Comparison of ENCODE assay signal across 21 cellular contexts in the genomic region with DNA sequence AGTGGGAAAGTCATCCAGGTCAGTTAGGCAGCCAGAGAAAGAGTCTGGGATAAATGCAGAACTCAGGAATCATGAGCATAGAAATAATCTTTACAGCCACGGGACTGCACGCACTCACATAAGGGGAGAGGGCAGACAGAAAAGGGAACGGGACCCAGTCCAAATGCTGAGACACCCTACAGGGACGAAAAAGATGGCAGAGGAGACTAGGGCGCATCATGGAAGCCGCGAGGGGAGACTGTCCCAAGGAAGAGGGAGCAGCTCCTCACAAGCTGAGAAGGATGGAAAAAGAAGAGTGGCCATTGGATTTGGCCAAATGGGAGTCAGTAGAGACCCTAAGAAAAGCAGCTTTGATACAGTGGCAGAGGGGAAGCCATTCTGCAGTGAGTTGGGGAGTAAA.
DNase-seq lines count a peak whose midpoint lies in the region; ATAC-seq lines count a peak whose summit lies in the region.
"Had no signal": no experiment of that assay in that cellular context is flagged by ENCODE, and none has a peak within 500 bp of the region (broad histone marks: within the 10 kb centered on the region; RNA-seq: fewer than 3 reads in every experiment).

No MANE protein-coding gene starts in this region.

- H3K36me3 ChIP-seq in CD4-positive, CD25-positive, alpha-beta regulatory T cell (ENCODE audit: control insufficient read depth, insufficient read depth, low read length) = no peaks in the 10 kb centered on the region
- H3K36me3 ChIP-seq: BE2C; BLaER1 treated with 17β-estradiol and CSF1 and Interleukin-3, amounts not matched to agents 10 nM and 100 nM had no signal

- H3K27ac Mint-ChIP-seq in CD4-positive, CD25-positive, alpha-beta regulatory T cell = peak overlapping the region in 2 of 3 donors; percentile 76 to 90
- H3K27ac Mint-ChIP-seq in activated T-helper 17 cell treated with anti-CD3 and anti-CD28 coated beads, Interleukin-2, amount 50 U/mL, for 72 hours = peak overlapping the region; percentile 32
- H3K27ac Mint-ChIP-seq in T-helper 2 cell treated with Interferon-gamma antibody and Interleukin-4, amounts not matched to agents 5 μg/mL and 100 μg/mL, for 36 hours = no peak overlapping the region
- H3K27ac Mint-ChIP-seq: GM23338, H9 had no signal

- no peaks in the 10 kb centered on the region for H3K27me3 Mint-ChIP-seq in CD4-positive, CD25-positive, alpha-beta regulatory T cell
- H3K27me3 Mint-ChIP-seq in activated T-helper 17 cell treated with anti-CD3 and anti-CD28 coated beads, Interleukin-2, amount 50 U/mL, for 72 hours = no peaks in the 10 kb centered on the region
- H3K27me3 Mint-ChIP-seq in T-helper 2 cell treated with Interferon-gamma antibody and Interleukin-4, amounts not matched to agents 5 μg/mL and 100 μg/mL, for 36 hours (ENCODE audit: low read depth) = no peaks in the 10 kb centered on the region

- no peak overlapping the region for H3K4me3 Mint-ChIP-seq in CD4-positive, CD25-positive, alpha-beta regulatory T cell
- no peak overlapping the region for H3K4me3 Mint-ChIP-seq in activated T-helper 17 cell treated with anti-CD3 and anti-CD28 coated beads, Interleukin-2, amount 50 U/mL, for 72 hours
- H3K4me3 Mint-ChIP-seq in T-helper 2 cell treated with Interferon-gamma antibody and Interleukin-4, amounts not matched to agents 5 μg/mL and 100 μg/mL, for 36 hours = no peak overlapping the region
- H3K4me3 Mint-ChIP-seq: CD14-positive monocyte; CD4-positive, alpha-beta memory T cell; GM23338; H9 had no signal

- H3K4me3 ChIP-seq in CD4-positive, CD25-positive, alpha-beta regulatory T cell (ENCODE audit: low read depth, low read length) = no peak overlapping the region
- H3K4me3 ChIP-seq: A549; BLaER1 treated with 17β-estradiol and CSF1 and Interleukin-3, amounts not matched to agents 10 nM and 100 nM; GM23338 had no signal

- no peak for ATAC-seq in CD4-positive, CD25-positive, alpha-beta regulatory T cell (ENCODE audit: low read depth in 2 of 2)
- no peak for ATAC-seq in activated T-helper 17 cell treated with anti-CD3 and anti-CD28 coated beads, Interleukin-2, amount 50 U/mL, for 72 hours (replicated peaks)
- ATAC-seq: A549, GM23338, HCT116 had no signal

- no peaks in the 10 kb centered on the region for H3K9me3 Mint-ChIP-seq in CD4-positive, CD25-positive, alpha-beta regulatory T cell
- H3K9me3 Mint-ChIP-seq in activated T-helper 17 cell treated with anti-CD3 and anti-CD28 coated beads, Interleukin-2, amount 50 U/mL, for 72 hours = no peaks in the 10 kb centered on the region
- no peaks in the 10 kb centered on the region for H3K9me3 Mint-ChIP-seq in T-helper 2 cell treated with Interferon-gamma antibody and Interleukin-4, amounts not matched to agents 5 μg/mL and 100 μg/mL, for 36 hours
- H3K9me3 Mint-ChIP-seq: CD4-positive, alpha-beta memory T cell; GM23338; H9 had no signal

- no peak overlapping the region for H3K27ac ChIP-seq in CD4-positive, CD25-positive, alpha-beta regulatory T cell (ENCODE audit: insufficient read depth, low read length, poor library complexity, severe bottlenecking)
- H3K27ac ChIP-seq: A549; BLaER1 treated with 17β-estradiol and CSF1 and Interleukin-3, amounts not matched to agents 10 nM and 100 nM had no signal

- no peaks in the 10 kb centered on the region for H3K36me3 Mint-ChIP-seq in CD4-positive, CD25-positive, alpha-beta regulatory T cell
- no peaks in the 10 kb centered on the region for H3K36me3 Mint-ChIP-seq in activated T-helper 17 cell treated with anti-CD3 and anti-CD28 coated beads, Interleukin-2, amount 50 U/mL, for 72 hours (ENCODE audit: low read depth)
- no peaks in the 10 kb centered on the region for H3K36me3 Mint-ChIP-seq in T-helper 2 cell treated with Interferon-gamma antibody and Interleukin-4, amounts not matched to agents 5 μg/mL and 100 μg/mL, for 36 hours (ENCODE audit: low read depth)
- H3K36me3 Mint-ChIP-seq: CD14-positive monocyte had no signal

- DNase-seq in CD4-positive, CD25-positive, alpha-beta regulatory T cell = no peak
- DNase-seq in islet precursor cell (peak; percentile 3), ureter (ENCODE audit: low spot score) (peak; percentile 18), NCI-H748 (lab: John Stamatoyannopoulos, UW; ENCODE audit: unreplicated experiment) (no peak), anterior cingulate cortex (lab: John Stamatoyannopoulos, UW) (no peak)
- DNase-seq in T-helper 2 cell treated with Interferon-gamma antibody and Interleukin-4, amounts not matched to agents 5 μg/mL and 100 μg/mL, for 36 hours (ENCODE audit: low spot score) = no peak
- DNase-seq: 8988T; ACHN; AML-193; BE2C; Caco-2; CD4-positive, alpha-beta memory T cell; DMS153; DND-41 had no signal

- H3K9me3 ChIP-seq in CD4-positive, CD25-positive, alpha-beta regulatory T cell (ENCODE audit: control insufficient read depth in 2 of 2, low read length in 2 of 2) = no peaks in the 10 kb centered on the region
- H3K9me3 ChIP-seq: A549; BE2C; BLaER1 treated with 17β-estradiol and CSF1 and Interleukin-3, amounts not matched to agents 10 nM and 100 nM; Caco-2 had no signal

- H3K4me1 Mint-ChIP-seq in CD4-positive, CD25-positive, alpha-beta regulatory T cell = peaks cover 16 to 44% (median 37%) of the 10 kb centered on the region in 4 donors
- peaks cover 29% of the 10 kb centered on the region for H3K4me1 Mint-ChIP-seq in activated T-helper 17 cell treated with anti-CD3 and anti-CD28 coated beads, Interleukin-2, amount 50 U/mL, for 72 hours
- peaks cover 30% of the 10 kb centered on the region for H3K4me1 Mint-ChIP-seq in T-helper 2 cell treated with Interferon-gamma antibody and Interleukin-4, amounts not matched to agents 5 μg/mL and 100 μg/mL, for 36 hours (ENCODE audit: low read depth)
- H3K4me1 Mint-ChIP-seq: GM23338, H9 had no signal

- peaks cover 29% of the 10 kb centered on the region for H3K4me1 ChIP-seq in CD4-positive, CD25-positive, alpha-beta regulatory T cell (ENCODE audit: control insufficient read depth, insufficient read depth, low read length, poor library complexity, severe bottlenecking)
- H3K4me1 ChIP-seq: A549, BE2C had no signal

- no peaks in the 10 kb centered on the region for H3K27me3 ChIP-seq in CD4-positive, CD25-positive, alpha-beta regulatory T cell (ENCODE audit: control insufficient read depth, insufficient read depth, low read length)
- H3K27me3 ChIP-seq: BLaER1 treated with 17β-estradiol and CSF1 and Interleukin-3, amounts not matched to agents 10 nM and 100 nM had no signal

Comparison
In these comparisons a context has a peak if more than half of its experiments do, and no peak if none do; other contexts are left out.
1. DNase-seq: peak in islet precursor cell (single experiment) and ureter (single experiment); none in CD4-positive, CD25-positive, alpha-beta regulatory T cell (0 of 3), NCI-H748 (single experiment), T-helper 2 cell treated with Interferon-gamma antibody and Interleukin-4, amounts not matched to agents 5 μg/mL and 100 μg/mL, for 36 hours (single experiment) and anterior cingulate cortex (0 of 58).